1 cellular context compared by ENCODE assay signal in the genomic region with DNA sequence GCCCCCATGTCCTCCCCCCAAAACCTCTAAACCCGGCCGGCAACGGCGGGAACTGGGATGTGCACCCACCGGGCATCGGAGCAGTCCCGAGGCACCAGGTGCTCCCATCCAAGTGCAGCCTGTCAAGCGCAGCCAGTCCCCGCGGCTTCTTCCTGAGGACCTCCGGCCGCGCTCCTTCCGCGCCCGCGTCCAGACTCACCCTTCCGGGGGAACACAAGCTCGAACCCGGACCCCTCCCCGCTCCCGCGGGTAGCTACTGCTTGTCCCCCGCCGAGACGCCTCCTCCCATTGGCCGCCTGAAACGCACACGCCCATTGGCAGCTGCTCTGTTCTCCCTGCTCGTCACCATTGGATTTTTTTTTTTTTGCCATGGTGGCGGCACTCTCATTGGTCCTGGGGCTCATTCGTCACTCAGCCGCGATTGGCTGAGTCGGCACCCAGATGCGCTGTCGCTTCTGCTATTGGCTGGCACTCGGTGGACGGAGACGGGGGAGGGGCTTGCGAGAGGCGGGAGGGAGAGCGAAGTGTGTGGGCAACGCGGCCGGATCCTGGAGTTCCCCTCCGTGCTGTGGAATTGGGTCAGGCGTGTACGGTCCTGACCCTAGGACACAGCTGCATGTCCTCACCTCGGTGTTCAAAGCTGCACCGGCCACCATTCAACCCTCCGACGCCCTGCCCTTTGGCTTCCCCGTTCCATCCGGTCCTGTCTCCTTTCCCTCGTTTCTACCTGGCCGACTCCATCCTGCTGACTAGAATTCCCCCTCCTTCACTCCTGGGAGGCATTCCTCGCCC.
TF ChIP-seq lines count a peak whose summit lies in the region.

A gene (minus strand): TSS at position 262 of the 792 bp plus-strand sequence. CDS start 2,166 bp downstream, outside the sequence.

TF ChIP-seq in HepG2, 621 proteins besides CTCF, POLR2A, EP300 and RAD21 (continued from another document and continues in another):
- TF ChIP-seq NKX3-1 (CRISPR knock-in tag; IDR thresholded peaks at IDR 0.05), result peak; percentile 27
- TF ChIP-seq MAFG (CRISPR knock-in tag; IDR thresholded peaks at IDR 0.05), result no peak
- peak; percentile 74 for TF ChIP-seq MED1 (CRISPR knock-in tag; IDR thresholded peaks at IDR 0.05)
- no peak for TF ChIP-seq U2AF1 (optimal IDR thresholded peaks at IDR 0.05; ENCODE audit: low read depth, low read length)
- TF ChIP-seq, protein P1, sequence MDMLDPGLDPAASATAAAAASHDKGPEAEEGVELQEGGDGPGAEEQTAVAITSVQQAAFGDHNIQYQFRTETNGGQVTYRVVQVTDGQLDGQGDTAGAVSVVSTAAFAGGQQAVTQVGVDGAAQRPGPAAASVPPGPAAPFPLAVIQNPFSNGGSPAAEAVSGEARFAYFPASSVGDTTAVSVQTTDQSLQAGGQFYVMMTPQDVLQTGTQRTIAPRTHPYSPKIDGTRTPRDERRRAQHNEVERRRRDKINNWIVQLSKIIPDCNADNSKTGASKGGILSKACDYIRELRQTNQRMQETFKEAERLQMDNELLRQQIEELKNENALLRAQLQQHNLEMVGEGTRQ (IDR thresholded peaks at IDR 0.05; ENCODE audit: low read depth, low read length), result no peak
- TF ChIP-seq, protein P1 (CRISPR knock-in tag; IDR thresholded peaks at IDR 0.05; ENCODE audit: borderline replicate concordance), result peak; percentile 37; the same call in 1 of the 2 replicates
- TF ChIP-seq SIN3A (IDR thresholded peaks at IDR 0.05; ENCODE audit: borderline replicate concordance, low read depth, low read length), result peak; percentile 47; the same call in 1 of the 2 replicates
- TF ChIP-seq KLF13 (CRISPR knock-in tag; IDR thresholded peaks at IDR 0.05), result no peak
- 0 out of 2 replicates have a peak, but pooled peaks have one; percentile 14 for TF ChIP-seq ZNF572 (CRISPR knock-in tag; IDR thresholded peaks at IDR 0.05)
- no peak for TF ChIP-seq MBNL3 (CRISPR knock-in tag; conservative IDR thresholded peaks at IDR 0.05)
- 0 out of 2 replicates have a peak, but pooled peaks have one; percentile 20 for TF ChIP-seq ZNF616 (CRISPR knock-in tag; IDR thresholded peaks at IDR 0.05; ENCODE audit: low read depth)
- TF ChIP-seq ZFAT (CRISPR knock-in tag; conservative IDR thresholded peaks at IDR 0.05), result no peak
- TF ChIP-seq ZNF589 (CRISPR knock-in tag; conservative IDR thresholded peaks at IDR 0.05), result peak; percentile 89; the same call in 1 of the 2 replicates
- no peak for TF ChIP-seq SOX13 (IDR thresholded peaks at IDR 0.05)
- TF ChIP-seq SOX13 (CRISPR knock-in tag; conservative IDR thresholded peaks at IDR 0.05 in 1 of 2, IDR thresholded peaks at IDR 0.05 in 1 of 2), result no peak
- TF ChIP-seq, protein P2, sequence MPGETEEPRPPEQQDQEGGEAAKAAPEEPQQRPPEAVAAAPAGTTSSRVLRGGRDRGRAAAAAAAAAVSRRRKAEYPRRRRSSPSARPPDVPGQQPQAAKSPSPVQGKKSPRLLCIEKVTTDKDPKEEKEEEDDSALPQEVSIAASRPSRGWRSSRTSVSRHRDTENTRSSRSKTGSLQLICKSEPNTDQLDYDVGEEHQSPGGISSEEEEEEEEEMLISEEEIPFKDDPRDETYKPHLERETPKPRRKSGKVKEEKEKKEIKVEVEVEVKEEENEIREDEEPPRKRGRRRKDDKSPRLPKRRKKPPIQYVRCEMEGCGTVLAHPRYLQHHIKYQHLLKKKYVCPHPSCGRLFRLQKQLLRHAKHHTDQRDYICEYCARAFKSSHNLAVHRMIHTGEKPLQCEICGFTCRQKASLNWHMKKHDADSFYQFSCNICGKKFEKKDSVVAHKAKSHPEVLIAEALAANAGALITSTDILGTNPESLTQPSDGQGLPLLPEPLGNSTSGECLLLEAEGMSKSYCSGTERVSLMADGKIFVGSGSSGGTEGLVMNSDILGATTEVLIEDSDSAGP (CRISPR knock-in tag; IDR thresholded peaks at IDR 0.05; ENCODE audit: borderline replicate concordance), result peak; percentile 83; the same call in 1 of the 2 replicates
- TF ChIP-seq ZMAT3 (CRISPR knock-in tag; conservative IDR thresholded peaks at IDR 0.05), result peak; percentile 58; the same call in 1 of the 2 replicates
- peak; percentile 55; the same call in 1 of the 2 replicates for TF ChIP-seq SIN3B (IDR thresholded peaks at IDR 0.05; ENCODE audit: low read length)
- TF ChIP-seq ZNF577 (CRISPR knock-in tag; IDR thresholded peaks at IDR 0.05; ENCODE audit: borderline replicate concordance, low read depth), result no peak
- TF ChIP-seq ZNF253 (CRISPR knock-in tag; IDR thresholded peaks at IDR 0.05; ENCODE audit: borderline replicate concordance), result peak; percentile 56; the same call in 1 of the 2 replicates
- TF ChIP-seq KLF9 (CRISPR knock-in tag; IDR thresholded peaks at IDR 0.05; ENCODE audit: low read depth), result 0 out of 2 replicates have a peak, but pooled peaks have one; percentile 27
- peak; percentile 91 for TF ChIP-seq SP2 (CRISPR knock-in tag; IDR thresholded peaks at IDR 0.05)
- 0 out of 2 replicates have a peak, but pooled peaks have one; percentile 10 for TF ChIP-seq CHD2 (IDR thresholded peaks at IDR 0.05; ENCODE audit: low read depth, low read length)
- 0 out of 2 replicates have a peak, but pooled peaks have one; percentile 32 for TF ChIP-seq ZSCAN9 (CRISPR knock-in tag; IDR thresholded peaks at IDR 0.05; ENCODE audit: borderline replicate concordance)
- no peak for TF ChIP-seq NFE2 (CRISPR knock-in tag; IDR thresholded peaks at IDR 0.05)
- TF ChIP-seq, protein P3, sequence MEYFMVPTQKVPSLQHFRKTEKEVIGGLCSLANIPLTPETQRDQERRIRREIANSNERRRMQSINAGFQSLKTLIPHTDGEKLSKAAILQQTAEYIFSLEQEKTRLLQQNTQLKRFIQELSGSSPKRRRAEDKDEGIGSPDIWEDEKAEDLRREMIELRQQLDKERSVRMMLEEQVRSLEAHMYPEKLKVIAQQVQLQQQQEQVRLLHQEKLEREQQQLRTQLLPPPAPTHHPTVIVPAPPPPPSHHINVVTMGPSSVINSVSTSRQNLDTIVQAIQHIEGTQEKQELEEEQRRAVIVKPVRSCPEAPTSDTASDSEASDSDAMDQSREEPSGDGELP (IDR thresholded peaks at IDR 0.05; ENCODE audit: borderline replicate concordance, low read depth), result no peak
- TF ChIP-seq FOXK1 (CRISPR knock-in tag; IDR thresholded peaks at IDR 0.05; ENCODE audit: borderline replicate concordance, low read depth), result peak; percentile 45; the same call in 1 of the 2 replicates
- TF ChIP-seq CREM (IDR thresholded peaks at IDR 0.05), result peak; percentile 94
- TF ChIP-seq CREM (CRISPR knock-in tag; IDR thresholded peaks at IDR 0.05), result peak; percentile 76
- TF ChIP-seq, protein P4, sequence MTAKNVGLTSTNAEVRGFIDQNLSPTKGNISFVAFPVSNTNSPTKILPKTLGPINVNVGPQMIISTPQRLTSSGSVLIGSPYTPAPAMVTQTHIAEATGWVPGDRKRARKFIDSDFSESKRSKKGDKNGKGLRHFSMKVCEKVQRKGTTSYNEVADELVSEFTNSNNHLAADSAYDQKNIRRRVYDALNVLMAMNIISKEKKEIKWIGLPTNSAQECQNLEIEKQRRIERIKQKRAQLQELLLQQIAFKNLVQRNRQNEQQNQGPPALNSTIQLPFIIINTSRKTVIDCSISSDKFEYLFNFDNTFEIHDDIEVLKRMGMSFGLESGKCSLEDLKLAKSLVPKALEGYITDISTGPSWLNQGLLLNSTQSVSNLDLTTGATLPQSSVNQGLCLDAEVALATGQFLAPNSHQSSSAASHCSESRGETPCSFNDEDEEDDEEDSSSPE (CRISPR knock-in tag; IDR thresholded peaks at IDR 0.05), result peak; percentile 92
- TF ChIP-seq, protein P5, sequence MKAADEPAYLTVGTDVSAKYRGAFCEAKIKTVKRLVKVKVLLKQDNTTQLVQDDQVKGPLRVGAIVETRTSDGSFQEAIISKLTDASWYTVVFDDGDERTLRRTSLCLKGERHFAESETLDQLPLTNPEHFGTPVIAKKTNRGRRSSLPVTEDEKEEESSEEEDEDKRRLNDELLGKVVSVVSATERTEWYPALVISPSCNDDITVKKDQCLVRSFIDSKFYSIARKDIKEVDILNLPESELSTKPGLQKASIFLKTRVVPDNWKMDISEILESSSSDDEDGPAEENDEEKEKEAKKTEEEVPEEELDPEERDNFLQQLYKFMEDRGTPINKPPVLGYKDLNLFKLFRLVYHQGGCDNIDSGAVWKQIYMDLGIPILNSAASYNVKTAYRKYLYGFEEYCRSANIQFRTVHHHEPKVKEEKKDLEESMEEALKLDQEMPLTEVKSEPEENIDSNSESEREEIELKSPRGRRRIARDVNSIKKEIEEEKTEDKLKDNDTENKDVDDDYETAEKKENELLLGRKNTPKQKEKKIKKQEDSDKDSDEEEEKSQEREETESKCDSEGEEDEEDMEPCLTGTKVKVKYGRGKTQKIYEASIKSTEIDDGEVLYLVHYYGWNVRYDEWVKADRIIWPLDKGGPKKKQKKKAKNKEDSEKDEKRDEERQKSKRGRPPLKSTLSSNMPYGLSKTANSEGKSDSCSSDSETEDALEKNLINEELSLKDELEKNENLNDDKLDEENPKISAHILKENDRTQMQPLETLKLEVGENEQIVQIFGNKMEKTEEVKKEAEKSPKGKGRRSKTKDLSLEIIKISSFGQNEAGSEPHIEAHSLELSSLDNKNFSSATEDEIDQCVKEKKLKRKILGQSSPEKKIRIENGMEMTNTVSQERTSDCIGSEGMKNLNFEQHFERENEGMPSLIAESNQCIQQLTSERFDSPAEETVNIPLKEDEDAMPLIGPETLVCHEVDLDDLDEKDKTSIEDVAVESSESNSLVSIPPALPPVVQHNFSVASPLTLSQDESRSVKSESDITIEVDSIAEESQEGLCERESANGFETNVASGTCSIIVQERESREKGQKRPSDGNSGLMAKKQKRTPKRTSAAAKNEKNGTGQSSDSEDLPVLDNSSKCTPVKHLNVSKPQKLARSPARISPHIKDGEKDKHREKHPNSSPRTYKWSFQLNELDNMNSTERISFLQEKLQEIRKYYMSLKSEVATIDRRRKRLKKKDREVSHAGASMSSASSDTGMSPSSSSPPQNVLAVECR (CRISPR knock-in tag; IDR thresholded peaks at IDR 0.05; ENCODE audit: borderline replicate concordance), result peak; percentile 89
- TF ChIP-seq ZNF331 (CRISPR knock-in tag; IDR thresholded peaks at IDR 0.05), result peak; percentile 21; the same call in 1 of the 2 replicates
- TF ChIP-seq, protein P6, sequence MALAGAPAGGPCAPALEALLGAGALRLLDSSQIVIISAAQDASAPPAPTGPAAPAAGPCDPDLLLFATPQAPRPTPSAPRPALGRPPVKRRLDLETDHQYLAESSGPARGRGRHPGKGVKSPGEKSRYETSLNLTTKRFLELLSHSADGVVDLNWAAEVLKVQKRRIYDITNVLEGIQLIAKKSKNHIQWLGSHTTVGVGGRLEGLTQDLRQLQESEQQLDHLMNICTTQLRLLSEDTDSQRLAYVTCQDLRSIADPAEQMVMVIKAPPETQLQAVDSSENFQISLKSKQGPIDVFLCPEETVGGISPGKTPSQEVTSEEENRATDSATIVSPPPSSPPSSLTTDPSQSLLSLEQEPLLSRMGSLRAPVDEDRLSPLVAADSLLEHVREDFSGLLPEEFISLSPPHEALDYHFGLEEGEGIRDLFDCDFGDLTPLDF (CRISPR knock-in tag; IDR thresholded peaks at IDR 0.05), result peak; percentile 85
- TF ChIP-seq ZNF563 (CRISPR knock-in tag; IDR thresholded peaks at IDR 0.05), result peak; percentile 51; the same call in 1 of the 2 replicates
- TF ChIP-seq, protein P7, sequence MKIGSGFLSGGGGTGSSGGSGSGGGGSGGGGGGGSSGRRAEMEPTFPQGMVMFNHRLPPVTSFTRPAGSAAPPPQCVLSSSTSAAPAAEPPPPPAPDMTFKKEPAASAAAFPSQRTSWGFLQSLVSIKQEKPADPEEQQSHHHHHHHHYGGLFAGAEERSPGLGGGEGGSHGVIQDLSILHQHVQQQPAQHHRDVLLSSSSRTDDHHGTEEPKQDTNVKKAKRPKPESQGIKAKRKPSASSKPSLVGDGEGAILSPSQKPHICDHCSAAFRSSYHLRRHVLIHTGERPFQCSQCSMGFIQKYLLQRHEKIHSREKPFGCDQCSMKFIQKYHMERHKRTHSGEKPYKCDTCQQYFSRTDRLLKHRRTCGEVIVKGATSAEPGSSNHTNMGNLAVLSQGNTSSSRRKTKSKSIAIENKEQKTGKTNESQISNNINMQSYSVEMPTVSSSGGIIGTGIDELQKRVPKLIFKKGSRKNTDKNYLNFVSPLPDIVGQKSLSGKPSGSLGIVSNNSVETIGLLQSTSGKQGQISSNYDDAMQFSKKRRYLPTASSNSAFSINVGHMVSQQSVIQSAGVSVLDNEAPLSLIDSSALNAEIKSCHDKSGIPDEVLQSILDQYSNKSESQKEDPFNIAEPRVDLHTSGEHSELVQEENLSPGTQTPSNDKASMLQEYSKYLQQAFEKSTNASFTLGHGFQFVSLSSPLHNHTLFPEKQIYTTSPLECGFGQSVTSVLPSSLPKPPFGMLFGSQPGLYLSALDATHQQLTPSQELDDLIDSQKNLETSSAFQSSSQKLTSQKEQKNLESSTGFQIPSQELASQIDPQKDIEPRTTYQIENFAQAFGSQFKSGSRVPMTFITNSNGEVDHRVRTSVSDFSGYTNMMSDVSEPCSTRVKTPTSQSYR (CRISPR knock-in tag; IDR thresholded peaks at IDR 0.05; ENCODE audit: borderline replicate concordance), result peak; percentile 41; the same call in 1 of the 2 replicates
- TF ChIP-seq ZNF124 (CRISPR knock-in tag; IDR thresholded peaks at IDR 0.05), result no peak
